ENCODE assay signal across 8 cellular contexts in genomic region chr1:3910769-3911520, GRCh38. TPM values are rescaled to one million over a fixed set of nuclear protein-coding genes. Genes with fewer than 3 reads are reported as not detected.
DNase-seq lines count a peak whose midpoint lies in the region; ATAC-seq and TF ChIP-seq lines count a peak whose summit lies in the region.

No MANE protein-coding gene starts in this region.

- no peak overlapping the region for H3K27ac Mint-ChIP-seq in CD8-positive, alpha-beta T cell
- no peak overlapping the region for H3K27ac Mint-ChIP-seq in activated CD8-positive, alpha-beta T cell treated with anti-CD3 and anti-CD28 coated beads, Interleukin-2, amount 10 ng/mL, durations not matched to agents 7 days and 5 days

- CTCF ChIA-PET in CD8-positive, alpha-beta T cell (lab: Charles Lee), result interaction anchor here (1.0 to 1.5 kb wide), 2 partner anchors 20 to 137 kb away, joined by 3 to 8 read pairs; no protein-coding TSS in a partner anchor
- CTCF ChIA-PET in HEK293 (lab: Yijun Ruan, JAX), result interaction anchor here (0.6 to 1.0 kb wide), 2 partner anchors 10 to 80 kb away, joined by 3 to 6 read pairs; no protein-coding TSS in a partner anchor
- CTCF ChIA-PET in activated CD8-positive, alpha-beta T cell treated with anti-CD3 and anti-CD28 coated beads, Interleukin-2, amount 10 ng/mL, durations not matched to agents 7 days and 5 days (lab: Charles Lee), result interaction anchor here (1.5 kb wide), 1 partner anchor 53 kb away, joined by 3 read pairs; no protein-coding TSS in a partner anchor

- intact Hi-C loops in CD8-positive, alpha-beta T cell (cut with DNase I, micrococcal nuclease), result loop anchor here (5.0 to 10.0 kb wide), 4 partner anchors 136 to 916 kb away; partner anchors contain the start of gene AJAP1 (in 1 of the 2)

- no peaks in the 10 kb centered on the region for H3K36me3 ChIP-seq in CD8-positive, alpha-beta T cell (ENCODE audit: insufficient read depth, low read length)
- H3K36me3 ChIP-seq in HEK293 (ENCODE audit: control insufficient read depth in 2 of 2, insufficient read depth in 1 of 2, low read length in 2 of 2) (no peaks in the 10 kb centered on the region), endocrine pancreas (ENCODE audit: control insufficient read depth, insufficient read depth, low read length) (no peaks in the 10 kb centered on the region)

- peaks cover 6% of the 10 kb centered on the region for H3K4me1 ChIP-seq in CD8-positive, alpha-beta T cell (ENCODE audit: insufficient read depth, low read length)
- H3K4me1 ChIP-seq in HEK293 (ENCODE audit: control insufficient read depth, insufficient read depth, low read length), result no peaks in the 10 kb centered on the region
- no peaks in the 10 kb centered on the region for H3K4me1 ChIP-seq in endocrine pancreas (ENCODE audit: control insufficient read depth, insufficient read depth, low read length)

- peaks cover 2% of the 10 kb centered on the region for H3K4me1 Mint-ChIP-seq in CD8-positive, alpha-beta T cell (ENCODE audit: low read depth)
- peaks cover 10% of the 10 kb centered on the region for H3K4me1 Mint-ChIP-seq in activated CD8-positive, alpha-beta T cell treated with anti-CD3 and anti-CD28 coated beads, Interleukin-2, amount 10 ng/mL, durations not matched to agents 7 days and 5 days (ENCODE audit: low read depth)

- peak overlapping the region; percentile 8 for H3K9ac ChIP-seq in endocrine pancreas (ENCODE audit: control insufficient read depth, insufficient read depth, low read length)

- ATAC-seq in CD8-positive, alpha-beta T cell, result peak; percentile 94
- ATAC-seq in activated CD8-positive, alpha-beta T cell treated with anti-CD3 and anti-CD28 coated beads, Interleukin-2, amount 10 ng/mL, durations not matched to agents 7 days and 5 days, result peak; percentile 93

- DNase-seq in CD8-positive, alpha-beta T cell, result peak; percentile 51 to 85 (median 78)
- DNase-seq in NCI-H524 treated with DMSO at 0.1 percent for 48 hours (lab: John Stamatoyannopoulos, UW) (peak; percentile 58), middle frontal gyrus (ENCODE audit: extremely low spot score, low spot score) (peak; percentile 21), GF-D8 (lab: John Stamatoyannopoulos, UW) (no peak)
- peak; percentile 81 for DNase-seq in activated CD8-positive, alpha-beta T cell treated with anti-CD3 and anti-CD28 coated beads, Interleukin-2, amount 10 ng/mL, durations not matched to agents 7 days and 5 days
- peak; percentile 64 for DNase-seq in stimulated activated CD8-positive, alpha-beta memory T cell treated with anti-CD3 and anti-CD28 coated beads, Interleukin-4, amount 100 ng/mL, for 24 hours (ENCODE audit: low read depth)

- no peaks in the 10 kb centered on the region for H3K36me3 Mint-ChIP-seq in CD8-positive, alpha-beta T cell
- H3K36me3 Mint-ChIP-seq in activated CD8-positive, alpha-beta T cell treated with anti-CD3 and anti-CD28 coated beads, Interleukin-2, amount 10 ng/mL, durations not matched to agents 7 days and 5 days (ENCODE audit: low read depth), result no peaks in the 10 kb centered on the region

- no peaks in the 10 kb centered on the region for H3K27me3 Mint-ChIP-seq in CD8-positive, alpha-beta T cell (ENCODE audit: low read depth)
- H3K27me3 Mint-ChIP-seq in activated CD8-positive, alpha-beta T cell treated with anti-CD3 and anti-CD28 coated beads, Interleukin-2, amount 10 ng/mL, durations not matched to agents 7 days and 5 days (ENCODE audit: low read depth), result no peaks in the 10 kb centered on the region

- peak; percentile 75 for TF ChIP-seq CTCF in CD8-positive, alpha-beta T cell (IDR thresholded peaks at IDR 0.05)
- peak; percentile 91 for TF ChIP-seq CTCF in HEK293 (tag by site-specific recombination; IDR thresholded peaks at IDR 0.05)

- H3K9me3 Mint-ChIP-seq in CD8-positive, alpha-beta T cell, result no peaks in the 10 kb centered on the region
- no peaks in the 10 kb centered on the region for H3K9me3 Mint-ChIP-seq in activated CD8-positive, alpha-beta T cell treated with anti-CD3 and anti-CD28 coated beads, Interleukin-2, amount 10 ng/mL, durations not matched to agents 7 days and 5 days (ENCODE audit: insufficient read depth)

- H3K4me3 Mint-ChIP-seq in CD8-positive, alpha-beta T cell, result no peak overlapping the region
- no peak overlapping the region for H3K4me3 Mint-ChIP-seq in activated CD8-positive, alpha-beta T cell treated with anti-CD3 and anti-CD28 coated beads, Interleukin-2, amount 10 ng/mL, durations not matched to agents 7 days and 5 days

- H3K27ac ChIP-seq in CD8-positive, alpha-beta T cell (ENCODE audit: low read depth, low read length), result no peak overlapping the region
- H3K27ac ChIP-seq in HEK293 (ENCODE audit: extremely low read depth, low read depth, low read length), result no peak overlapping the region

- H3K9me3 ChIP-seq in CD8-positive, alpha-beta T cell (ENCODE audit: low read length), result no peaks in the 10 kb centered on the region
- no peaks in the 10 kb centered on the region for H3K9me3 ChIP-seq in HEK293 (ENCODE audit: control insufficient read depth, insufficient read depth, low read depth, low read length)
- H3K9me3 ChIP-seq in endocrine pancreas (ENCODE audit: control insufficient read depth, low read length), result no peaks in the 10 kb centered on the region

- POLR2A ChIA-PET in CD8-positive, alpha-beta T cell (lab: Charles Lee), result no interaction called here
- POLR2A ChIA-PET in HEK293 (lab: Yijun Ruan, JAX), result no interaction called here
- POLR2A ChIA-PET in activated CD8-positive, alpha-beta T cell treated with anti-CD3 and anti-CD28 coated beads, Interleukin-2, amount 10 ng/mL, durations not matched to agents 7 days and 5 days (lab: Charles Lee), result no interaction called here

- no peak overlapping the region for H3K4me3 ChIP-seq in CD8-positive, alpha-beta T cell (ENCODE audit: low read depth, low read length)
- H3K4me3 ChIP-seq in HEK293 (ENCODE audit: low read depth, low read length) (no peak overlapping the region), endocrine pancreas (ENCODE audit: control insufficient read depth, insufficient read depth, low read length) (no peak overlapping the region)

- no peaks in the 10 kb centered on the region for H3K27me3 ChIP-seq in CD8-positive, alpha-beta T cell (ENCODE audit: insufficient read depth, low read length)
- no peaks in the 10 kb centered on the region for H3K27me3 ChIP-seq in endocrine pancreas (ENCODE audit: control insufficient read depth, insufficient read depth, low read length)

TF ChIP-seq in HEK293, 187 proteins besides CTCF, POLR2A, EP300 and RAD21 (continues in another document):
- TF ChIP-seq ZBTB11 (tag by site-specific recombination; conservative IDR thresholded peaks at IDR 0.05; ENCODE audit: low read depth) (no peak), ZNF660 (tag by site-specific recombination; IDR thresholded peaks at IDR 0.05) (0 out of 2 replicates have a peak, but pooled peaks have one; percentile 12), ZNF600 (tag by site-specific recombination; IDR thresholded peaks at IDR 0.05) (0 out of 2 replicates have a peak, but pooled peaks have one; percentile 19), ZNF48 (tag by site-specific recombination; IDR thresholded peaks at IDR 0.05) (no peak), ZBTB26 (tag by site-specific recombination; optimal IDR thresholded peaks at IDR 0.05) (peak; percentile 13), ZFP37 (tag by site-specific recombination; IDR thresholded peaks at IDR 0.05) (peak; percentile 24; the same call in 1 of the 2 replicates), SP7 (tag by site-specific recombination; IDR thresholded peaks at IDR 0.05) (no peak), IKZF3 (tag by site-specific recombination; IDR thresholded peaks at IDR 0.05) (0 out of 2 replicates have a peak, but pooled peaks have one; percentile 34)

RNA-seq across cellular contexts. Expression of gene C1orf174, which starts 10.9 kb away (rescaled TPM):
- 10 to 100 TPM; 19.1 to 20.9 TPM for total RNA-seq in CD8-positive, alpha-beta T cell
- total RNA-seq in activated CD8-positive, alpha-beta T cell treated with anti-CD3 and anti-CD28 coated beads, Interleukin-2, amount 10 ng/mL, durations not matched to agents 7 days and 5 days, result 10 to 100 TPM; 28.5 TPM

RNA-seq across cellular contexts. Expression of gene DFFB, which starts 53.7 kb away (rescaled TPM):
- 1 to 10 TPM; 3.4 to 3.7 TPM for total RNA-seq in CD8-positive, alpha-beta T cell
- 10 to 100 TPM in 1 of 2 experiments, 1 to 10 TPM in 1; 8.8 to 10.2 TPM for total RNA-seq in activated CD8-positive, alpha-beta T cell treated with anti-CD3 and anti-CD28 coated beads, Interleukin-2, amount 10 ng/mL, durations not matched to agents 7 days and 5 days

RNA-seq across cellular contexts. Expression of gene CEP104, which starts 53.9 kb away (rescaled TPM):
- total RNA-seq in CD8-positive, alpha-beta T cell, result 10 to 100 TPM; 15.5 to 16.8 TPM
- total RNA-seq in activated CD8-positive, alpha-beta T cell treated with anti-CD3 and anti-CD28 coated beads, Interleukin-2, amount 10 ng/mL, durations not matched to agents 7 days and 5 days, result 10 to 100 TPM; 41.2 to 47.0 TPM
